ENCODE assay signal across 1 cellular context in genomic region chr4:71978192-71978845, GRCh38.
TF ChIP-seq lines count a peak whose summit lies in the region.

No MANE protein-coding gene starts in this region.

TF ChIP-seq in endothelial cell of umbilical vein, 7 proteins besides CTCF, POLR2A, EP300 and RAD21 (continued from another document):
- TF ChIP-seq MAX (IDR thresholded peaks at IDR 0.05; ENCODE audit: insufficient read depth, insufficient read length) = no peak
- TF ChIP-seq GATA2 (IDR thresholded peaks at IDR 0.05; ENCODE audit: insufficient read depth, insufficient read length, low read depth, low read length) = no peak
- TF ChIP-seq POLR2AphosphoS5 (IDR thresholded peaks at IDR 0.05; ENCODE audit: insufficient read depth, low read depth, low read length) = no peak
- no peak for TF ChIP-seq MYC (IDR thresholded peaks at IDR 0.05; ENCODE audit: low read depth, low read length)
- TF ChIP-seq JUN (IDR thresholded peaks at IDR 0.05; ENCODE audit: borderline replicate concordance, insufficient read depth, insufficient read length, low read depth) = no peak
